ENCODE assay signal across 8 cellular contexts in genomic region chr6:26198626-26199056, GRCh38.
A peak's percentile ranks its signal among the peaks of the same experiment; 100 is the strongest.
DNase-seq lines count a peak whose midpoint lies in the region; ATAC-seq, FAIRE-seq and TF ChIP-seq lines count a peak whose summit lies in the region.

No MANE protein-coding gene starts in this region.

- H3K79me2 ChIP-seq in GM12878 (ENCODE audit: control insufficient read depth, insufficient read depth, low read length): peaks cover 36% of the 10 kb centered on the region

- H3K4me1 ChIP-seq in BLaER1 (peaks cover 42% of the 10 kb centered on the region), GM12878 (ENCODE audit: control insufficient read depth, insufficient read depth, low read length) (peaks cover 7% of the 10 kb centered on the region), thoracic aorta (ENCODE audit: control insufficient read depth in 1 of 2, low read depth in 2 of 2) (peaks cover 8 to 31% of the 10 kb centered on the region in 2 donors)

- POLR2A ChIA-PET in GM12878 (lab: Charles Lee): interaction anchor here (1.0 to 8.5 kb wide), 15 partner anchors 12 to 1694 kb away, joined by 3 to 109 read pairs (median 11); a partner anchor contains a TSS

- ATAC-seq in GM21360 (IDR thresholded peaks at IDR 0.05; ENCODE audit: unreplicated experiment): peak; percentile 3
- peak; percentile 9 for ATAC-seq in GM12878
- peak; percentile 2 for ATAC-seq in left lobe of liver
- no peak for ATAC-seq in thoracic aorta (ENCODE audit: insufficient number of reproducible peaks, low FRiP score, low read depth)

- no peak for FAIRE-seq in GM12878 (lab: Jason Lieb, UNC)

- no peak for TF ChIP-seq EP300 in GM12878 (IDR thresholded peaks at IDR 0.05; ENCODE audit: borderline replicate concordance in 1 of 2, control insufficient read depth in 1 of 2, low read depth in 2 of 2, low read length in 2 of 2)

- TF ChIP-seq RAD21 in GM12878 (IDR thresholded peaks at IDR 0.05; ENCODE audit: insufficient read depth, low read depth, low read length): no peak

- intact Hi-C loops in GM12878 (cut with micrococcal nuclease; ENCODE audit: unreplicated experiment): loop anchor here (1.0 to 5.0 kb wide), 9 partner anchors 18 to 1694 kb away; a partner anchor contains a TSS

- TF ChIP-seq POLR2A in GM12878 (IDR thresholded peaks at IDR 0.05; ENCODE audit: low read depth, low read length): no peak; the same call in 1 of the 2 replicates

- H3K27me3 ChIP-seq in BLaER1 (no peaks in the 10 kb centered on the region), MG63 (no peaks in the 10 kb centered on the region), GM12878 (replicated peaks in 1 of 2; ENCODE audit: control insufficient read depth in 2 of 2, insufficient read depth in 2 of 2, low read length in 1 of 2) (no peaks in the 10 kb centered on the region), thoracic aorta (replicated peaks; ENCODE audit: insufficient read depth) (no peaks in the 10 kb centered on the region)

- 0% methylated on average over 15 of the region's 15 CpGs for WGBS in GM12878 (ENCODE audit: insufficient coverage, insufficient replicate concordance, low lambda C conversion rate, missing lambda C conversion rate)

- TSS peak; percentile 93 for BruUV-seq in GM12878 (replicated peaks; lab: Mats Ljungman, UMichigan)

- no peak overlapping the region for H2AFZ ChIP-seq in GM12878 (ENCODE audit: control insufficient read depth, low read depth, low read length)

- peak overlapping the region; percentile 98 for H3K9ac ChIP-seq in BLaER1
- peak overlapping the region; percentile 96 for H3K9ac ChIP-seq in GM12878 (ENCODE audit: control insufficient read depth, insufficient read depth, low read length)

- H3K4me3 ChIP-seq in BLaER1: peak overlapping the region; percentile 86
- H3K4me3 ChIP-seq in MG63: peak overlapping the region; percentile 72
- peak overlapping the region; percentile 73 for H3K4me3 ChIP-seq in GM12878
- H3K4me3 ChIP-seq in thoracic aorta: peak overlapping the region; percentile 88

- H4K20me1 ChIP-seq in BLaER1 (peaks cover 44% of the 10 kb centered on the region), GM12878 (ENCODE audit: control insufficient read depth, insufficient read depth) (no peaks in the 10 kb centered on the region; the same call in 1 of the 2 replicates)

- CTCF ChIA-PET in GM12878 (lab: Yijun Ruan, JAX): interaction anchor here (1.2 to 6.4 kb wide), 10 partner anchors 10 to 75 kb away, joined by 3 to 35 read pairs (median 8); a partner anchor contains a TSS

- SMC1A ChIA-PET in GM12878 (lab: Charles Lee; ENCODE audit: uncharacterized antibody, unreplicated experiment): interaction anchor here (0.6 to 4.3 kb wide), 19 partner anchors 10 to 242 kb away, joined by 3 to 19 read pairs (median 6); partner anchors contain the start of gene BTN3A3

- TF ChIP-seq CTCF in GM12878 (IDR thresholded peaks at IDR 0.05 in 2 of 3, conservative IDR thresholded peaks at IDR 0.05 in 1 of 3; ENCODE audit: control insufficient read depth in 2 of 3, extremely low read depth in 1 of 3, insufficient read depth in 1 of 3, low read depth in 3 of 3, low read length in 3 of 3) (no peak), thoracic aorta (IDR thresholded peaks at IDR 0.05) (no peak)

- DNase-seq in MG63: no peak
- DNase-seq in GM12878 (ENCODE audit: low read depth, low spot score): no peak
- no peak for DNase-seq in left lobe of liver (ENCODE audit: low spot score)
- DNase-seq in thoracic aorta (ENCODE audit: low spot score): no peak
- no peak for DNase-seq in retina
- DNase-seq in NCI-H1694 (lab: John Stamatoyannopoulos, UW): no peak

- in situ Hi-C loops in GM12878 (cut with MboI): loop anchor here (5.0 to 10.0 kb wide), 4 partner anchors 76 to 1694 kb away; a partner anchor contains a TSS

- H3K36me3 ChIP-seq in BLaER1: no peaks in the 10 kb centered on the region
- peaks cover 8% of the 10 kb centered on the region; the same call in 1 of the 2 replicates for H3K36me3 ChIP-seq in MG63
- H3K36me3 ChIP-seq in GM12878 (ENCODE audit: control insufficient read depth in 2 of 2, insufficient read depth in 2 of 2, low read length in 1 of 2): no peaks in the 10 kb centered on the region
- H3K36me3 ChIP-seq in thoracic aorta: no peaks in the 10 kb centered on the region

- H3K9me3 ChIP-seq in BLaER1 (no peaks in the 10 kb centered on the region), MG63 (no peaks in the 10 kb centered on the region), GM12878 (replicated peaks; ENCODE audit: control insufficient read depth, insufficient read depth, low read length) (no peaks in the 10 kb centered on the region), thoracic aorta (no peaks in the 10 kb centered on the region)

- RAD21 ChIA-PET in GM12878 (lab: Charles Lee; ENCODE audit: unreplicated experiment): interaction anchor here (0.9 to 4.2 kb wide), 13 partner anchors 9 to 371 kb away, joined by 3 to 36 read pairs (median 7); a partner anchor contains a TSS

- H3K27ac ChIP-seq in BLaER1 (peak overlapping the region; percentile 98), GM12878 (ENCODE audit: control insufficient read depth, insufficient read depth) (peak overlapping the region; percentile 80), thoracic aorta (peak overlapping the region; percentile 96)

- H3K4me2 ChIP-seq in BLaER1 (peak overlapping the region; percentile 88), GM12878 (ENCODE audit: control insufficient read depth, insufficient read depth) (peak overlapping the region; percentile 56)

TF ChIP-seq in GM12878, 131 proteins besides CTCF, POLR2A, EP300 and RAD21:
- TF ChIP-seq GABPA (IDR thresholded peaks at IDR 0.05; ENCODE audit: low read depth) (0 out of 2 replicates have a peak, but pooled peaks have one; percentile 4), RUNX3 (IDR thresholded peaks at IDR 0.05; ENCODE audit: low read length) (peak; percentile 37), KDM1A (IDR thresholded peaks at IDR 0.05; ENCODE audit: borderline replicate concordance) (no peak), PAX8 (IDR thresholded peaks at IDR 0.05) (no peak), PRDM15 (CRISPR knock-in tag; IDR thresholded peaks at IDR 0.05) (0 out of 2 replicates have a peak, but pooled peaks have one; percentile 1), KAT2A (conservative IDR thresholded peaks at IDR 0.05; ENCODE audit: control insufficient read depth, low read depth, low read length) (0 out of 2 replicates have a peak, but pooled peaks have one; percentile 32), CHD1 (IDR thresholded peaks at IDR 0.05; ENCODE audit: low read depth, low read length) (peak; percentile 94; the same call in 1 of the 2 replicates), FOXM1 (IDR thresholded peaks at IDR 0.05; ENCODE audit: low read depth, low read length) (0 out of 2 replicates have a peak, but pooled peaks have one; percentile 10), PML (IDR thresholded peaks at IDR 0.05; ENCODE audit: low read length) (0 out of 2 replicates have a peak, but pooled peaks have one; percentile 1), MEF2B (IDR thresholded peaks at IDR 0.05; ENCODE audit: partially characterized antibody, poor library complexity, severe bottlenecking) (no peak), BCL3 (IDR thresholded peaks at IDR 0.05; ENCODE audit: borderline replicate concordance, insufficient read depth, low read depth, low read length, poor library complexity, severe bottlenecking) (no peak)
